Comparison of ENCODE assay signal across 15 cellular contexts in the genomic region with DNA sequence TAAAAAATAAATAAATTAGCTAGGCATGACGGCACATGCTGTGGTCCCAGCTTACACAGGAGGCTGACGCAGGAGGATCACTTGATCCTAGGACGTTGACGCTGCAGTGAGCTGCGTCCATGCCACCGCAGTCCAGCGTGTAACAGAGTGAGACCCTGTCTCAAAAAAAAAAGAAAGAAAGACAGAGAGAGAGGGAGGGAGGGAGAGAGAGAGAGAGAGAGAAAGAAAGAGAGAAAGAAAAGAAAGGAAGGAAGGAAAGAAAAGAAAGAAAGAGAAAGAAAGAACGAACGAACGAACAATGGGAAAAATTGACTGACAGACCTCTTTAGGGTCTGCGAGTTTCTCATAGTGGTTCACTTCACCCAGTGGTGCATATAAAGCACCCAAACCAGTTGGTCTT.
DNase-seq lines count a peak whose midpoint lies in the region; ATAC-seq, FAIRE-seq and TF ChIP-seq lines count a peak whose summit lies in the region.
"Had no signal": no experiment of that assay in that cellular context is flagged by ENCODE, and none has a peak within 500 bp of the region (broad histone marks: within the 10 kb centered on the region; RNA-seq: fewer than 3 reads in every experiment).

No MANE protein-coding gene starts in this region.

- ATAC-seq in A549 (no peak), GM19395 (IDR thresholded peaks at IDR 0.05; ENCODE audit: unreplicated experiment) (no peak), HG02973 (IDR thresholded peaks at IDR 0.05; ENCODE audit: unreplicated experiment) (no peak)
- no peak for ATAC-seq in naive thymus-derived CD4-positive, alpha-beta T cell

- H3K36me3 Mint-ChIP-seq in H9 (ENCODE audit: insufficient read depth in 1 of 3, low read depth in 3 of 3) (peaks cover 9 to 22% (median 14%) of the 10 kb centered on the region in 3 experiments; a peak in 6 of 7 replicates), chondrocyte (ENCODE audit: low read depth) (peaks cover 2% of the 10 kb centered on the region)
- peaks cover 0 to 22% (median 15%) of the 10 kb centered on the region in 5 donors for H3K36me3 Mint-ChIP-seq in naive thymus-derived CD4-positive, alpha-beta T cell

- no peak overlapping the region; a peak in 1 of 5 replicates for H3K4me3 Mint-ChIP-seq in H9
- no peak overlapping the region for H3K4me3 Mint-ChIP-seq in chondrocyte (ENCODE audit: unreplicated experiment)
- peak overlapping the region in 4 of 10 donors; percentile 29 to 61 (median 35) for H3K4me3 Mint-ChIP-seq in naive thymus-derived CD4-positive, alpha-beta T cell
- H3K4me3 Mint-ChIP-seq: memory B cell had no signal

- no peak overlapping the region for H2BK12ac ChIP-seq in H9 (ENCODE audit: insufficient read length, low read depth, low read length)

- FAIRE-seq in A549 (lab: Jason Lieb, UNC), result no peak
- FAIRE-seq: TTC549 had no signal

- no peak overlapping the region for H4K91ac ChIP-seq in H9 (ENCODE audit: insufficient read length, low read depth, low read length)

- H3K79me2 ChIP-seq in H9 (ENCODE audit: insufficient read depth, low read length), result peaks cover 6% of the 10 kb centered on the region

- no peak overlapping the region for H3K18ac ChIP-seq in H9 (ENCODE audit: insufficient read length, low read depth, low read length)

- H3K4me1 ChIP-seq in A549, result peaks cover 73% of the 10 kb centered on the region
- H3K4me1 ChIP-seq in H9 (ENCODE audit: insufficient read depth, low read length), result peaks cover 9% of the 10 kb centered on the region; the same call in 1 of the 2 replicates
- peaks cover 18 to 42% of the 10 kb centered on the region in 2 donors for H3K4me1 ChIP-seq in naive thymus-derived CD4-positive, alpha-beta T cell (ENCODE audit: control insufficient read depth in 2 of 2, insufficient read depth in 2 of 2, low read length in 2 of 2)

- H3K36me3 ChIP-seq in naive thymus-derived CD4-positive, alpha-beta T cell (ENCODE audit: control insufficient read depth in 2 of 3, insufficient read depth in 3 of 3, low read length in 3 of 3), result peaks cover 0 to 32% (median under 1%) of the 10 kb centered on the region in 3 experiments
- H3K36me3 ChIP-seq: prostate gland had no signal

- H3K27me3 ChIP-seq in H9 (ENCODE audit: insufficient read depth, low read length), result no peaks in the 10 kb centered on the region
- H3K27me3 ChIP-seq in naive thymus-derived CD4-positive, alpha-beta T cell (ENCODE audit: control insufficient read depth in 2 of 2, insufficient read depth in 2 of 2, low read length in 2 of 2), result no peaks in the 10 kb centered on the region

- H3K4ac ChIP-seq in H9 (ENCODE audit: low read depth, low read length), result no peak overlapping the region

- no peak overlapping the region for H3K14ac ChIP-seq in H9 (ENCODE audit: insufficient read depth, low read length)

- TF ChIP-seq EP300 in A549 (IDR thresholded peaks at IDR 0.05), result no peak

- no peak overlapping the region for H3K9ac ChIP-seq in H9 (ENCODE audit: extremely low read depth, insufficient read length, low read length)

- TF ChIP-seq POLR2A in A549 (IDR thresholded peaks at IDR 0.05; ENCODE audit: low read length), result no peak

- H3K4me2 ChIP-seq in A549 (peak overlapping the region; percentile 91; the same call in 2 of the 3 replicates), H9 (ENCODE audit: insufficient read depth, insufficient read length, low read length) (no peak overlapping the region)

- H3K4me3 ChIP-seq in A549, result no peak overlapping the region
- no peak overlapping the region for H3K4me3 ChIP-seq in naive thymus-derived CD4-positive, alpha-beta T cell (ENCODE audit: low read length)
- H3K4me3 ChIP-seq: prostate gland had no signal

- no peaks in the 10 kb centered on the region for H3K79me1 ChIP-seq in H9 (ENCODE audit: insufficient read depth, low read depth, low read length, poor library complexity, severe bottlenecking)

- H3K56ac ChIP-seq in H9 (ENCODE audit: insufficient read length, low read depth, low read length), result no peak overlapping the region

- H2AK5ac ChIP-seq in H9 (ENCODE audit: insufficient read length, low read length), result no peak overlapping the region

- no peak overlapping the region for H3K23ac ChIP-seq in H9 (ENCODE audit: insufficient read length, low read depth, low read length)

- WGBS in A549 (ENCODE audit: missing lambda C conversion rate), result 90% methylated on average over 10 of the region's 11 CpGs
- no CpG with 5 or more reads among the region's 11 CpGs for WGBS in H9 (ENCODE audit: extremely low coverage, insufficient read length, low lambda C conversion rate)

- H4K5ac ChIP-seq in H9 (ENCODE audit: insufficient read length, low read depth, low read length), result no peak overlapping the region

- POLR2A ChIA-PET in A549 (lab: Yijun Ruan, JAX), result interaction anchor here (2.7 kb wide), 1 partner anchor 18 kb away, joined by 12 read pairs; no protein-coding TSS in a partner anchor
- POLR2A ChIA-PET in naive thymus-derived CD4-positive, alpha-beta T cell (lab: Charles Lee), result interaction anchor here (1.7 kb wide), 1 partner anchor 15 kb away, joined by 9 read pairs; no protein-coding TSS in a partner anchor

- H4K20me1 ChIP-seq in H9 (ENCODE audit: control insufficient read depth, insufficient read depth, insufficient read length), result peaks cover 2% of the 10 kb centered on the region

- H3K27ac Mint-ChIP-seq in H9, result peak overlapping the region; percentile 48 to 81 (median 52); a peak in 4 of 7 replicates
- H3K27ac Mint-ChIP-seq in chondrocyte (ENCODE audit: unreplicated experiment), result peak overlapping the region; percentile 78
- H3K27ac Mint-ChIP-seq in naive thymus-derived CD4-positive, alpha-beta T cell, result peak overlapping the region in 8 of 9 donors; percentile 34 to 89 (median 61)

- H2BK20ac ChIP-seq in H9 (ENCODE audit: low read depth, low read length, poor library complexity, severe bottlenecking), result no peak overlapping the region

- H2BK120ac ChIP-seq in H9 (ENCODE audit: low read depth, low read length, poor library complexity, severe bottlenecking), result no peak overlapping the region

- H2AFZ ChIP-seq in H9 (ENCODE audit: low read length), result no peak overlapping the region

- no peak for DNase-seq in A549 (ENCODE audit: low read depth in 1 of 2, low spot score in 1 of 2)
- DNase-seq in H9, result no peak
- no peak for DNase-seq in chondrocyte (ENCODE audit: low spot score)
- DNase-seq in naive thymus-derived CD4-positive, alpha-beta T cell, result no peak
- no peak for DNase-seq in activated effector memory CD4-positive, alpha-beta T cell treated with Interleukin-2 at 50 U/mL for 16 hours
- DNase-seq in cerebellum (ENCODE audit: low spot score), result no peak
- DNase-seq: hypothalamus; NCI-H524 treated with DMSO at 0.1 percent for 48 hours; SHP77; stimulated activated CD4-positive, alpha-beta T cell treated with anti-CD3 and anti-CD28 coated beads, Interleukin-2, amount 100 ng/mL, for 24 hours had no signal

- H2BK15ac ChIP-seq in H9 (ENCODE audit: low read depth, low read length), result no peak overlapping the region

- intact Hi-C loops in naive thymus-derived CD4-positive, alpha-beta T cell (cut with micrococcal nuclease), result loop anchor here in 1 of 2 donors (2.0 kb wide), 1 partner anchor 15 kb away; no protein-coding TSS in a partner anchor

- CTCF ChIA-PET in A549 (lab: Yijun Ruan, JAX), result interaction anchor here (4.8 kb wide), 1 partner anchor 17 kb away, joined by 32 read pairs; no protein-coding TSS in a partner anchor
- CTCF ChIA-PET in naive thymus-derived CD4-positive, alpha-beta T cell (lab: Charles Lee), result no interaction called here

- no peak overlapping the region for H4K8ac ChIP-seq in H9 (replicated peaks; ENCODE audit: insufficient read length, low read depth, low read length)

- no peaks in the 10 kb centered on the region for H3K27me3 Mint-ChIP-seq in H9 (ENCODE audit: low read depth)
- no peaks in the 10 kb centered on the region for H3K27me3 Mint-ChIP-seq in chondrocyte (ENCODE audit: low read depth)
- H3K27me3 Mint-ChIP-seq in naive thymus-derived CD4-positive, alpha-beta T cell, result no peaks in the 10 kb centered on the region
- H3K27me3 Mint-ChIP-seq: memory B cell had no signal

- H3K27ac ChIP-seq in A549 (peak overlapping the region; percentile 89 to 93; a peak in 5 of 6 replicates), H9 (ENCODE audit: insufficient read length, low read depth, low read length) (no peak overlapping the region)
- no peak overlapping the region for H3K27ac ChIP-seq in naive thymus-derived CD4-positive, alpha-beta T cell (ENCODE audit: low read depth, low read length)

- no peaks in the 10 kb centered on the region for H3K23me2 ChIP-seq in H9 (ENCODE audit: insufficient read length, low read depth, low read length, poor library complexity, severe bottlenecking)

- no peaks in the 10 kb centered on the region for H3K9me3 ChIP-seq in A549
- no peaks in the 10 kb centered on the region for H3K9me3 ChIP-seq in H9 (ENCODE audit: control insufficient read depth, low read depth, low read length)
- no peaks in the 10 kb centered on the region for H3K9me3 ChIP-seq in naive thymus-derived CD4-positive, alpha-beta T cell (ENCODE audit: control insufficient read depth in 2 of 3, low read length in 3 of 3)
- H3K9me3 ChIP-seq: prostate gland had no signal

- H3K9me3 Mint-ChIP-seq in H9 (no peaks in the 10 kb centered on the region), chondrocyte (ENCODE audit: low read depth) (no peaks in the 10 kb centered on the region)
- peaks cover 0 to 1% (median 0%) of the 10 kb centered on the region in 11 donors for H3K9me3 Mint-ChIP-seq in naive thymus-derived CD4-positive, alpha-beta T cell
- H3K9me3 Mint-ChIP-seq: memory B cell had no signal

- H3T11ph ChIP-seq in H9 (ENCODE audit: low read length), result no peak overlapping the region

- TF ChIP-seq CTCF in A549 (IDR thresholded peaks at IDR 0.05) (no peak), H9 (conservative IDR thresholded peaks at IDR 0.05) (no peak), chondrocyte (IDR thresholded peaks at IDR 0.05) (no peak)

- no peak for TF ChIP-seq RAD21 in A549 (conservative IDR thresholded peaks at IDR 0.05 in 1 of 2, IDR thresholded peaks at IDR 0.05 in 1 of 2)

- H3K4me1 Mint-ChIP-seq in H9, result peaks cover 41 to 48% of the 10 kb centered on the region in 2 experiments
- peaks cover 75% of the 10 kb centered on the region for H3K4me1 Mint-ChIP-seq in chondrocyte (ENCODE audit: low read depth)
- peaks cover 47 to 79% (median 74%) of the 10 kb centered on the region in 7 donors for H3K4me1 Mint-ChIP-seq in naive thymus-derived CD4-positive, alpha-beta T cell

- H2BK5ac ChIP-seq in H9 (ENCODE audit: insufficient read length, low read length), result no peak overlapping the region

TF ChIP-seq in A549, 52 proteins besides CTCF, POLR2A, EP300 and RAD21 (continues in another document):
- TF ChIP-seq, protein P1, sequence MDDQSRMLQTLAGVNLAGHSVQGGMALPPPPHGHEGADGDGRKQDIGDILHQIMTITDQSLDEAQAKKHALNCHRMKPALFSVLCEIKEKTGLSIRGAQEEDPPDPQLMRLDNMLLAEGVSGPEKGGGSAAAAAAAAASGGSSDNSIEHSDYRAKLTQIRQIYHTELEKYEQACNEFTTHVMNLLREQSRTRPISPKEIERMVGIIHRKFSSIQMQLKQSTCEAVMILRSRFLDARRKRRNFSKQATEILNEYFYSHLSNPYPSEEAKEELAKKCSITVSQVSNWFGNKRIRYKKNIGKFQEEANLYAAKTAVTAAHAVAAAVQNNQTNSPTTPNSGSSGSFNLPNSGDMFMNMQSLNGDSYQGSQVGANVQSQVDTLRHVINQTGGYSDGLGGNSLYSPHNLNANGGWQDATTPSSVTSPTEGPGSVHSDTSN (IDR thresholded peaks at IDR 0.05), result no peak
- TF ChIP-seq CHD4 (IDR thresholded peaks at IDR 0.05; ENCODE audit: borderline replicate concordance) (no peak), ZNF302 (CRISPR knock-in tag; IDR thresholded peaks at IDR 0.05) (no peak)

Comparison
In these comparisons a context has a peak if more than half of its experiments do, and no peak if none do; other contexts are left out.
1. H3K27ac ChIP-seq: peak in A549 (2 of 2); none in H9 (single experiment) and naive thymus-derived CD4-positive, alpha-beta T cell (single experiment).
2. Peak in every context shown above with its lines, with median percentiles within 50 percentile points of each other: H3K27ac Mint-ChIP-seq.